Comparison of ENCODE assay signal across 19 cellular contexts in genomic region chr11:29321293-29322132, GRCh38.
DNase-seq lines count a peak whose midpoint lies in the region; ATAC-seq and TF ChIP-seq lines count a peak whose summit lies in the region.
"Had no signal": no experiment of that assay in that cellular context is flagged by ENCODE, and none has a peak within 500 bp of the region (broad histone marks: within the 10 kb centered on the region; RNA-seq: fewer than 3 reads in every experiment).

No MANE protein-coding gene starts in this region.

- TF ChIP-seq POLR2A in transverse colon (IDR thresholded peaks at IDR 0.05), result no peak

- WGBS in transverse colon (ENCODE audit: low coverage in 1 of 2), 2 donors, result 92 to 96% methylated on average over 4 of the region's 4 CpGs

- no peak for TF ChIP-seq CTCF in astrocyte of the spinal cord (IDR thresholded peaks at IDR 0.05; ENCODE audit: low read depth, low read length)
- no peak for TF ChIP-seq CTCF in transverse colon (IDR thresholded peaks at IDR 0.05)

- no peaks in the 10 kb centered on the region for H3K36me3 ChIP-seq in transverse colon
- H3K36me3 ChIP-seq: colonic mucosa, Peyer's patch, sigmoid colon, upper lobe of right lung had no signal

- ATAC-seq in GM18511 (IDR thresholded peaks at IDR 0.05; ENCODE audit: unreplicated experiment), result no peak
- ATAC-seq: esophagus mucosa; stimulated activated memory B cell treated with anti-CD40 and anti-IgM and Interleukin-4, amounts not matched to agents 10 μg/mL and 1 μg/mL and 100 μg/mL, for 72 hours; upper lobe of right lung had no signal

- intact Hi-C loops in transverse colon (cut with DNase I; ENCODE audit: low total_unique reads), result no loop called here

- no peak for TF ChIP-seq EP300 in transverse colon (IDR thresholded peaks at IDR 0.05; ENCODE audit: low read depth)

- no peaks in the 10 kb centered on the region for H3K9me3 ChIP-seq in transverse colon
- H3K9me3 ChIP-seq: colonic mucosa, Peyer's patch, sigmoid colon, upper lobe of right lung had no signal

- H3K27ac ChIP-seq in transverse colon, result no peak overlapping the region
- H3K27ac ChIP-seq: colonic mucosa, Peyer's patch, sigmoid colon, upper lobe of right lung had no signal

- DNase-seq in ACHN, result peak; percentile 50
- peak; percentile 94 for DNase-seq in HT1080 (ENCODE audit: low read depth)
- peak; percentile 88 for DNase-seq in astrocyte of the spinal cord (ENCODE audit: low read depth, low spot score)
- peak; percentile 83 for DNase-seq in kidney tubule cell (ENCODE audit: low spot score)
- DNase-seq in activated gamma-delta T cell (lab: John Stamatoyannopoulos, UW), result no peak
- no peak for DNase-seq in iPS-NIHi7 (ENCODE audit: extremely low spot score)
- DNase-seq in transverse colon, result no peak
- DNase-seq: activated CD4-positive, CD25-positive, alpha-beta regulatory T cell treated with anti-CD3 and anti-CD28 coated beads, Interleukin-2, amount 50 U/mL, for 72 hours; activated T-cell treated with anti-CD3 and anti-CD28 coated beads, Interleukin-2, amount 50 U/mL, for 24 hours; colonic mucosa; H9; NCI-H2081; NCI-H69; Peyer's patch; sigmoid colon; upper lobe of right lung had no signal

- H3K4me3 ChIP-seq in astrocyte of the spinal cord (ENCODE audit: low read depth, low read length) (no peak overlapping the region), transverse colon (no peak overlapping the region)
- H3K4me3 ChIP-seq: colonic mucosa, Peyer's patch, sigmoid colon, upper lobe of right lung had no signal

- no peaks in the 10 kb centered on the region for H3K4me1 ChIP-seq in transverse colon
- H3K4me1 ChIP-seq: colonic mucosa, Peyer's patch, sigmoid colon, upper lobe of right lung had no signal

- H3K27me3 ChIP-seq in transverse colon, result no peaks in the 10 kb centered on the region
- H3K27me3 ChIP-seq: colonic mucosa, Peyer's patch, sigmoid colon, upper lobe of right lung had no signal

- in situ Hi-C loops in ACHN (cut with HindIII; ENCODE audit: low pct_ligation_motif_present, low pct_unique_long_range_greater_than_20kb, low sequenced_read_pairs), result no loop called here
- in situ Hi-C loops in astrocyte of the spinal cord (cut with HindIII; ENCODE audit: low sequenced_read_pairs), result no loop called here
- in situ Hi-C loops in transverse colon (cut with MboI; ENCODE audit: low pct_ligation_motif_present in 1 of 4, low pct_unique_long_range_greater_than_20kb in 1 of 4, low sequenced_read_pairs in 3 of 4), result no loop called here

Comparison
In these comparisons a context has a peak if more than half of its experiments do, and no peak if none do; other contexts are left out.
1. DNase-seq: peak in ACHN (single experiment), HT1080 (single experiment), astrocyte of the spinal cord (single experiment) and kidney tubule cell (single experiment); none in activated gamma-delta T cell (single experiment), iPS-NIHi7 (single experiment) and transverse colon (single experiment).